In the genomic region with DNA sequence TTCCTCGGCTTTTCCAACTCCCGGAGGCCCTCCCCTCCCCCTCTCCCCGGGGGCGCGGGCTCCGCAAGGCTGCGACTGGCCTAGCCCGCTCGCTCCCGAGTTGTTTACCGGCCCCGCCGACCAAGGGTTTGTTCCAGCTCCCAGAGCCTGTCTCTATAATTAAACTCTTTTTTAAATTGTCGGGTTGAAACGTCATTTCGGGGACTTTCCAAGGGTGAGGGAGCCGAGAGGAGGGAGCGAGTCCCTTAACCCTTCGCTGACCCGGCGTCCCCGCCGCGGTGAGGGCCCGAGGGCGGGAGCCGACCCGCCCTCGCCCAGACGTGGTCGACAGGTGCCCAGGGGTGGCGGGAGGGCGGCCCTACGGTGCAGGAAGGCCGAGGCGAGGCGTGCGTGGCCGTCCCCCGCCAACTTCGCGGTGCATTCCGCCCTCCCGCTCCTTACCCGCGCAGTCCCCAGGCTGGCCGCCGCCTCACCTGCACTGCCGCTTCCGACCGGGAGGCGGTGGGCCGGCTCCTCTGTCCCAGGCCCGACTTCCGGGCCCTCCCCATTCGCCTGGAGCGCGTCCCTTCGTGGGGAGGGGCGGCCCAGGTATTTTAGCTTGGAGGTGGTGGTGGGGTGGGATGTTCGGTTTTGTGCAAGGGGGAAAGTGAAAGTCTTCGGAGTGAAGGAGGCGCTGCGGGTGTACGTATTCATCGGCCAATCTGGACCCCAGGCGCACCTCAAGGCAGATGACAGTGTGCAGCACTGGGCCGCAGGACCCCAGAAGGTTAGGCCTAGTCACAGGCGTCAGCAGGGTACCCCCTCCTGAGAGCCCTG, we compare ENCODE assay signal across 8 cellular contexts. TPM values are rescaled to one million over a fixed set of nuclear protein-coding genes. Genes with fewer than 3 reads are reported as not detected.
DNase-seq lines count a peak whose midpoint lies in the region; ATAC-seq, FAIRE-seq and TF ChIP-seq lines count a peak whose summit lies in the region.

No MANE protein-coding gene starts in this region.

- DNase-seq in CD1c-positive myeloid dendritic cell (ENCODE audit: extremely low spot score) (peak; percentile 88), RPMI8226 (peak; percentile 81), Right ventricle myocardium inferior (ENCODE audit: missing footprints) (peak; percentile 92), pancreas (peak; percentile 84 to 94 (median 88))

- no peak for FAIRE-seq in pancreas (lab: Jason Lieb, UNC)

- no peaks in the 10 kb centered on the region for H3K27me3 ChIP-seq in pancreas

- intact Hi-C loops in Right ventricle myocardium inferior (cut with DNase I) = loop anchor here (1.0 to 10.0 kb wide), 3 partner anchors 20 to 247 kb away; no protein-coding TSS in a partner anchor
- intact Hi-C loops in pancreas (cut with DNase I) = no loop called here

- H3K4me3 ChIP-seq in pancreas (peak overlapping the region; percentile 45 to 85 (median 74)), urinary bladder (ENCODE audit: low read depth, low read length) (peak overlapping the region; percentile 86)

- H3K36me3 ChIP-seq in pancreas (peaks cover 0 to 2% (median 0%) of the 10 kb centered on the region in 3 donors), urinary bladder (ENCODE audit: insufficient read depth) (no peaks in the 10 kb centered on the region)

- H3K27me3 Mint-ChIP-seq in activated naive CD4-positive, alpha-beta T cell treated with anti-CD3 and anti-CD28 coated beads, Interleukin-2, amount 50 U/mL, for 24 hours = no peaks in the 10 kb centered on the region

- TF ChIP-seq CTCF in pancreas (IDR thresholded peaks at IDR 0.05) = peak; percentile 82 to 89 (median 88)

- H3K27ac ChIP-seq in pancreas (peak overlapping the region; percentile 99 to 100 (median 99)), urinary bladder (ENCODE audit: low read depth) (peak overlapping the region; percentile 100)

- H3K9me3 Mint-ChIP-seq in activated naive CD4-positive, alpha-beta T cell treated with anti-CD3 and anti-CD28 coated beads, Interleukin-2, amount 50 U/mL, for 24 hours = no peaks in the 10 kb centered on the region

- WGBS in pancreas, 2 donors = 1% methylated on average over 67 to 69 of the region's 69 CpGs
- WGBS in urinary bladder = under 1% methylated on average over 69 of the region's 69 CpGs

- H3K4me1 Mint-ChIP-seq in activated naive CD4-positive, alpha-beta T cell treated with anti-CD3 and anti-CD28 coated beads, Interleukin-2, amount 50 U/mL, for 24 hours = peaks cover 49% of the 10 kb centered on the region

- H3K4me1 ChIP-seq in pancreas (peaks cover 0 to 4% (median 0%) of the 10 kb centered on the region in 3 donors), urinary bladder (ENCODE audit: insufficient read depth) (no peaks in the 10 kb centered on the region)

- H3K4me3 Mint-ChIP-seq in activated naive CD4-positive, alpha-beta T cell treated with anti-CD3 and anti-CD28 coated beads, Interleukin-2, amount 50 U/mL, for 24 hours = peak overlapping the region; percentile 97

- peak overlapping the region; percentile 99 for H3K27ac Mint-ChIP-seq in activated naive CD4-positive, alpha-beta T cell treated with anti-CD3 and anti-CD28 coated beads, Interleukin-2, amount 50 U/mL, for 24 hours

- ATAC-seq in GM19043 (IDR thresholded peaks at IDR 0.05; ENCODE audit: low read depth, unreplicated experiment) = peak; percentile 47
- peak; percentile 47 for ATAC-seq in HG03354 (IDR thresholded peaks at IDR 0.05; ENCODE audit: poor library complexity, severe bottlenecking, unreplicated experiment)
- ATAC-seq in Right ventricle myocardium inferior = peak; percentile 61
- peak; percentile 44 to 66 (median 55) for ATAC-seq in pancreas

- H3K9me3 ChIP-seq in pancreas = no peaks in the 10 kb centered on the region

- peaks cover 7% of the 10 kb centered on the region for H3K36me3 Mint-ChIP-seq in activated naive CD4-positive, alpha-beta T cell treated with anti-CD3 and anti-CD28 coated beads, Interleukin-2, amount 50 U/mL, for 24 hours

RNA-seq across cellular contexts. Expression of a gene that starts 2.9 kb away (rescaled TPM):
- total RNA-seq in Right ventricle myocardium inferior = 46.6 TPM
- total RNA-seq in pancreas = 100 to 1,000 TPM; 121 to 310 (median 212) TPM
- polyA plus RNA-seq in pancreas = 100 to 1,000 TPM in 1 of 2 donors, 10 to 100 TPM in 1; 63.7 to 150 TPM
- total RNA-seq in urinary bladder = 82.2 TPM
- 653 TPM for polyA plus RNA-seq in urinary bladder

Comparison
In these comparisons a context has a peak if more than half of its experiments do, and no peak if none do; other contexts are left out.
1. Peak in every context shown above with its lines: DNase-seq, ATAC-seq, H3K4me3 ChIP-seq and H3K27ac ChIP-seq.